Comparison of ENCODE assay signal across 2 cellular contexts in the genomic region with DNA sequence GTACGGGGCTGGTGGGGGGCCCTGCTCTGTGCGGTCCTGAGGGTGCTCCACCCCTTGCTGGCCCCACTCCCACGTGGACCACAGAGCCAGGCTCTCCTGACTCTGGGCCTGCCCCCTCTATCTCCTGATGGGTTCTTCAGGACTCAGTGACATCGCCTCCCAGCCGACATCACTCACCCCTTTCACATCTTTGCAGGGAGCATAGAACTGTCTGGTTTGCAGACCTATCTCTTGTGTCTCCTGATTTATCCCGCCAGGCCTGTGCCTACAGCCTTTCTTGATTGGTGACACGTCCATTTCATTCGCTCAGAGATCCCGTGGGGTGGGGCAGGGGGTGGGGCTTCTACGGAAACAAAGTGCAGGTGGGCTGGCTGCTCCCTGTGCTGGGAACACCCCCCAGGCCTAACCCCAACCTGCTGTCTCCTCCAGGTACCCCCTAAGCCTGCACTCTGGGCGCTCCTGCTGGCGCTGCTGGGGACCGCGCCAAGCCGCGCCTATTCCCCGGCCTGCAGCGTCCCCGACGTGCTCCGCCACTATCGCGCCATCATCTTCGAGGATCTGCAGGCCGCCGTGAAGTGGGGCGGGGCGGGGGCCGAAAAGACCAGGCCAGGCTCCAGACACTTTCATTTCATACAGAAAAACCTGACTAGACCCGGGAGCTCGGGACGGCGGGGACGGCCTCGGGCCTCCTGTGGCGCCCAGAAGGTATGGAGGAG.
A peak's percentile ranks its signal among the peaks of the same experiment; 100 is the strongest.
TF ChIP-seq lines count a peak whose summit lies in the region.

No MANE protein-coding gene starts in this region.

TF ChIP-seq in HEK293, 187 proteins besides CTCF, POLR2A, EP300 and RAD21 (continues in another document):
- TF ChIP-seq, protein P1, sequence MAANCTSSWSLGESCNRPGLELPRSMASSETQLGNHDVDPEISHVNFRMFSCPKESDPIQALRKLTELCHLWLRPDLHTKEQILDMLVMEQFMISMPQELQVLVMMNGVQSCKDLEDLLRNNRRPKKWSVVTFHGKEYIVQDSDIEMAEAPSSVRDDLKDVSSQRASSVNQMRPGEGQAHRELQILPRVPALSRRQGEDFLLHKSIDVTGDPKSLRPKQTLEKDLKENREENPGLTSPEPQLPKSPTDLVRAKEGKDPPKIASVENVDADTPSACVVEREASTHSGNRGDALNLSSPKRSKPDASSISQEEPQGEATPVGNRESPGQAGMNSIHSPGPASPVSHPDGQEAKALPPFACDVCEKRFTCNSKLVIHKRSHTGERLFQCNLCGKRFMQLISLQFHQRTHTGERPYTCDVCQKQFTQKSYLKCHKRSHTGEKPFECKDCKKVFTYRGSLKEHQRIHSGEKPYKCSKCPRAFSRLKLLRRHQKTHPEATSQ (tag by site-specific recombination; IDR thresholded peaks at IDR 0.05) = no peak
- TF ChIP-seq, protein P2, sequence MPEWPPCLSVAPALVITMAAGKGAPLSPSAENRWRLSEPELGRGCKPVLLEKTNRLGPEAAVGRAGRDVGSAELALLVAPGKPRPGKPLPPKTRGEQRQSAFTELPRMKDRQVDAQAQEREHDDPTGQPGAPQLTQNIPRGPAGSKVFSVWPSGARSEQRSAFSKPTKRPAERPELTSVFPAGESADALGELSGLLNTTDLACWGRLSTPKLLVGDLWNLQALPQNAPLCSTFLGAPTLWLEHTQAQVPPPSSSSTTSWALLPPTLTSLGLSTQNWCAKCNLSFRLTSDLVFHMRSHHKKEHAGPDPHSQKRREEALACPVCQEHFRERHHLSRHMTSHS (tag by site-specific recombination; IDR thresholded peaks at IDR 0.05) = no peak
- TF ChIP-seq ZNF792 (tag by site-specific recombination; IDR thresholded peaks at IDR 0.05) = no peak
- no peak for TF ChIP-seq ZNF585B (tag by site-specific recombination; IDR thresholded peaks at IDR 0.05)
- TF ChIP-seq, protein P3, sequence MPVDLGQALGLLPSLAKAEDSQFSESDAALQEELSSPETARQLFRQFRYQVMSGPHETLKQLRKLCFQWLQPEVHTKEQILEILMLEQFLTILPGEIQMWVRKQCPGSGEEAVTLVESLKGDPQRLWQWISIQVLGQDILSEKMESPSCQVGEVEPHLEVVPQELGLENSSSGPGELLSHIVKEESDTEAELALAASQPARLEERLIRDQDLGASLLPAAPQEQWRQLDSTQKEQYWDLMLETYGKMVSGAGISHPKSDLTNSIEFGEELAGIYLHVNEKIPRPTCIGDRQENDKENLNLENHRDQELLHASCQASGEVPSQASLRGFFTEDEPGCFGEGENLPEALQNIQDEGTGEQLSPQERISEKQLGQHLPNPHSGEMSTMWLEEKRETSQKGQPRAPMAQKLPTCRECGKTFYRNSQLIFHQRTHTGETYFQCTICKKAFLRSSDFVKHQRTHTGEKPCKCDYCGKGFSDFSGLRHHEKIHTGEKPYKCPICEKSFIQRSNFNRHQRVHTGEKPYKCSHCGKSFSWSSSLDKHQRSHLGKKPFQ (tag by site-specific recombination; IDR thresholded peaks at IDR 0.05) = no peak
- TF ChIP-seq, protein P4, sequence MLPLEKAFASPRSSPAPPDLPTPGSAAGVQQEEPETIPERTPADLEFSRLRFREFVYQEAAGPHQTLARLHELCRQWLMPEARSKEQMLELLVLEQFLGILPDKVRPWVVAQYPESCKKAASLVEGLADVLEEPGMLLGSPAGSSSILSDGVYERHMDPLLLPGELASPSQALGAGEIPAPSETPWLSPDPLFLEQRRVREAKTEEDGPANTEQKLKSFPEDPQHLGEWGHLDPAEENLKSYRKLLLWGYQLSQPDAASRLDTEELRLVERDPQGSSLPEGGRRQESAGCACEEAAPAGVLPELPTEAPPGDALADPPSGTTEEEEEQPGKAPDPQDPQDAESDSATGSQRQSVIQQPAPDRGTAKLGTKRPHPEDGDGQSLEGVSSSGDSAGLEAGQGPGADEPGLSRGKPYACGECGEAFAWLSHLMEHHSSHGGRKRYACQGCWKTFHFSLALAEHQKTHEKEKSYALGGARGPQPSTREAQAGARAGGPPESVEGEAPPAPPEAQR (tag by site-specific recombination; IDR thresholded peaks at IDR 0.05) = no peak
- peak; percentile 67 for TF ChIP-seq ZBTB17 (tag by site-specific recombination; IDR thresholded peaks at IDR 0.05)
- TF ChIP-seq YY2 (tag by site-specific recombination; IDR thresholded peaks at IDR 0.05) = no peak
- TF ChIP-seq KLF1 (tag by site-specific recombination; IDR thresholded peaks at IDR 0.05) = peak; percentile 30; the same call in 1 of the 2 replicates
- TF ChIP-seq ZNF292 (tag by site-specific recombination; IDR thresholded peaks at IDR 0.05; ENCODE audit: borderline replicate concordance, low read depth) = no peak
- TF ChIP-seq, protein P5, sequence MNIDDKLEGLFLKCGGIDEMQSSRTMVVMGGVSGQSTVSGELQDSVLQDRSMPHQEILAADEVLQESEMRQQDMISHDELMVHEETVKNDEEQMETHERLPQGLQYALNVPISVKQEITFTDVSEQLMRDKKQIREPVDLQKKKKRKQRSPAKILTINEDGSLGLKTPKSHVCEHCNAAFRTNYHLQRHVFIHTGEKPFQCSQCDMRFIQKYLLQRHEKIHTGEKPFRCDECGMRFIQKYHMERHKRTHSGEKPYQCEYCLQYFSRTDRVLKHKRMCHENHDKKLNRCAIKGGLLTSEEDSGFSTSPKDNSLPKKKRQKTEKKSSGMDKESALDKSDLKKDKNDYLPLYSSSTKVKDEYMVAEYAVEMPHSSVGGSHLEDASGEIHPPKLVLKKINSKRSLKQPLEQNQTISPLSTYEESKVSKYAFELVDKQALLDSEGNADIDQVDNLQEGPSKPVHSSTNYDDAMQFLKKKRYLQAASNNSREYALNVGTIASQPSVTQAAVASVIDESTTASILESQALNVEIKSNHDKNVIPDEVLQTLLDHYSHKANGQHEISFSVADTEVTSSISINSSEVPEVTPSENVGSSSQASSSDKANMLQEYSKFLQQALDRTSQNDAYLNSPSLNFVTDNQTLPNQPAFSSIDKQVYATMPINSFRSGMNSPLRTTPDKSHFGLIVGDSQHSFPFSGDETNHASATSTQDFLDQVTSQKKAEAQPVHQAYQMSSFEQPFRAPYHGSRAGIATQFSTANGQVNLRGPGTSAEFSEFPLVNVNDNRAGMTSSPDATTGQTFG (tag by site-specific recombination; IDR thresholded peaks at IDR 0.05; ENCODE audit: borderline replicate concordance) = no peak
- TF ChIP-seq, protein P6, sequence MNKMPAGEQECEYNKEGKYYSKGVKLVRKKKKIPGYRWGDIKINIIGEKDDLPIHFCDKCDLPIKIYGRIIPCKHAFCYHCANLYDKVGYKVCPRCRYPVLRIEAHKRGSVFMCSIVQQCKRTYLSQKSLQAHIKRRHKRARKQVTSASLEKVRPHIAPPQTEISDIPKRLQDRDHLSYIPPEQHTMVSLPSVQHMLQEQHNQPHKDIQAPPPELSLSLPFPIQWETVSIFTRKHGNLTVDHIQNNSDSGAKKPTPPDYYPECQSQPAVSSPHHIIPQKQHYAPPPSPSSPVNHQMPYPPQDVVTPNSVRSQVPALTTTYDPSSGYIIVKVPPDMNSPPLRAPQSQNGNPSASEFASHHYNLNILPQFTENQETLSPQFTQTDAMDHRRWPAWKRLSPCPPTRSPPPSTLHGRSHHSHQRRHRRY (tag by site-specific recombination; IDR thresholded peaks at IDR 0.05) = no peak
- no peak for TF ChIP-seq ZNF121 (tag by site-specific recombination; IDR thresholded peaks at IDR 0.05)
- no peak for TF ChIP-seq ZNF433 (tag by site-specific recombination; IDR thresholded peaks at IDR 0.05; ENCODE audit: low read depth)
- peak; percentile 50 for TF ChIP-seq SP2 (tag by site-specific recombination; IDR thresholded peaks at IDR 0.05)
- TF ChIP-seq GLIS1 (tag by site-specific recombination; IDR thresholded peaks at IDR 0.05) = peak; percentile 52
- TF ChIP-seq IKZF3 (tag by site-specific recombination; IDR thresholded peaks at IDR 0.05) = no peak
- no peak for TF ChIP-seq ZNF660 (tag by site-specific recombination; IDR thresholded peaks at IDR 0.05)
- no peak for TF ChIP-seq ZNF830 (tag by site-specific recombination; IDR thresholded peaks at IDR 0.05; ENCODE audit: low read depth)
- TF ChIP-seq GLIS2 (tag by site-specific recombination; IDR thresholded peaks at IDR 0.05) = peak; percentile 71; the same call in 1 of the 2 replicates

TF ChIP-seq in WTC11, 78 proteins besides CTCF, POLR2A, EP300 and RAD21 (continued from another document):
- TF ChIP-seq, protein P7, sequence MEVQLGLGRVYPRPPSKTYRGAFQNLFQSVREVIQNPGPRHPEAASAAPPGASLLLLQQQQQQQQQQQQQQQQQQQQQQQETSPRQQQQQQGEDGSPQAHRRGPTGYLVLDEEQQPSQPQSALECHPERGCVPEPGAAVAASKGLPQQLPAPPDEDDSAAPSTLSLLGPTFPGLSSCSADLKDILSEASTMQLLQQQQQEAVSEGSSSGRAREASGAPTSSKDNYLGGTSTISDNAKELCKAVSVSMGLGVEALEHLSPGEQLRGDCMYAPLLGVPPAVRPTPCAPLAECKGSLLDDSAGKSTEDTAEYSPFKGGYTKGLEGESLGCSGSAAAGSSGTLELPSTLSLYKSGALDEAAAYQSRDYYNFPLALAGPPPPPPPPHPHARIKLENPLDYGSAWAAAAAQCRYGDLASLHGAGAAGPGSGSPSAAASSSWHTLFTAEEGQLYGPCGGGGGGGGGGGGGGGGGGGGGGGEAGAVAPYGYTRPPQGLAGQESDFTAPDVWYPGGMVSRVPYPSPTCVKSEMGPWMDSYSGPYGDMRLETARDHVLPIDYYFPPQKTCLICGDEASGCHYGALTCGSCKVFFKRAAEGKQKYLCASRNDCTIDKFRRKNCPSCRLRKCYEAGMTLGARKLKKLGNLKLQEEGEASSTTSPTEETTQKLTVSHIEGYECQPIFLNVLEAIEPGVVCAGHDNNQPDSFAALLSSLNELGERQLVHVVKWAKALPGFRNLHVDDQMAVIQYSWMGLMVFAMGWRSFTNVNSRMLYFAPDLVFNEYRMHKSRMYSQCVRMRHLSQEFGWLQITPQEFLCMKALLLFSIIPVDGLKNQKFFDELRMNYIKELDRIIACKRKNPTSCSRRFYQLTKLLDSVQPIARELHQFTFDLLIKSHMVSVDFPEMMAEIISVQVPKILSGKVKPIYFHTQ (CRISPR knock-in tag; IDR thresholded peaks at IDR 0.05) = no peak
- TF ChIP-seq, protein P8, sequence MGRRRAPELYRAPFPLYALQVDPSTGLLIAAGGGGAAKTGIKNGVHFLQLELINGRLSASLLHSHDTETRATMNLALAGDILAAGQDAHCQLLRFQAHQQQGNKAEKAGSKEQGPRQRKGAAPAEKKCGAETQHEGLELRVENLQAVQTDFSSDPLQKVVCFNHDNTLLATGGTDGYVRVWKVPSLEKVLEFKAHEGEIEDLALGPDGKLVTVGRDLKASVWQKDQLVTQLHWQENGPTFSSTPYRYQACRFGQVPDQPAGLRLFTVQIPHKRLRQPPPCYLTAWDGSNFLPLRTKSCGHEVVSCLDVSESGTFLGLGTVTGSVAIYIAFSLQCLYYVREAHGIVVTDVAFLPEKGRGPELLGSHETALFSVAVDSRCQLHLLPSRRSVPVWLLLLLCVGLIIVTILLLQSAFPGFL (CRISPR knock-in tag; IDR thresholded peaks at IDR 0.05; ENCODE audit: borderline replicate concordance) = no peak
- TF ChIP-seq, protein P9, sequence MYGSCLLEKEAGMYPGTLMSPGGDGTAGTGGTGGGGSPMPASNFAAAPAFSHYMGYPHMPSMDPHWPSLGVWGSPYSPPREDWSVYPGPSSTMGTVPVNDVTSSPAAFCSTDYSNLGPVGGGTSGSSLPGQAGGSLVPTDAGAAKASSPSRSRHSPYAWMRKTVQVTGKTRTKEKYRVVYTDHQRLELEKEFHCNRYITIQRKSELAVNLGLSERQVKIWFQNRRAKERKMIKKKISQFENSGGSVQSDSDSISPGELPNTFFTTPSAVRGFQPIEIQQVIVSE (CRISPR knock-in tag; IDR thresholded peaks at IDR 0.05; ENCODE audit: borderline replicate concordance) = no peak
- TF ChIP-seq, protein P10, sequence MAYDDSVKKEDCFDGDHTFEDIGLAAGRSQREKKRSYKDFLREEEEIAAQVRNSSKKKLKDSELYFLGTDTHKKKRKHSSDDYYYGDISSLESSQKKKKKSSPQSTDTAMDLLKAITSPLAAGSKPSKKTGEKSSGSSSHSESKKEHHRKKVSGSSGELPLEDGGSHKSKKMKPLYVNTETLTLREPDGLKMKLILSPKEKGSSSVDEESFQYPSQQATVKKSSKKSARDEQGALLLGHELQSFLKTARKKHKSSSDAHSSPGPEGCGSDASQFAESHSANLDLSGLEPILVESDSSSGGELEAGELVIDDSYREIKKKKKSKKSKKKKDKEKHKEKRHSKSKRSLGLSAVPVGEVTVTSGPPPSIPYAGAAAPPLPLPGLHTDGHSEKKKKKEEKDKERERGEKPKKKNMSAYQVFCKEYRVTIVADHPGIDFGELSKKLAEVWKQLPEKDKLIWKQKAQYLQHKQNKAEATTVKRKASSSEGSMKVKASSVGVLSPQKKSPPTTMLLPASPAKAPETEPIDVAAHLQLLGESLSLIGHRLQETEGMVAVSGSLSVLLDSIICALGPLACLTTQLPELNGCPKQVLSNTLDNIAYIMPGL (CRISPR knock-in tag; IDR thresholded peaks at IDR 0.05) = no peak; the same call in 1 of the 2 replicates
- TF ChIP-seq, protein P11, sequence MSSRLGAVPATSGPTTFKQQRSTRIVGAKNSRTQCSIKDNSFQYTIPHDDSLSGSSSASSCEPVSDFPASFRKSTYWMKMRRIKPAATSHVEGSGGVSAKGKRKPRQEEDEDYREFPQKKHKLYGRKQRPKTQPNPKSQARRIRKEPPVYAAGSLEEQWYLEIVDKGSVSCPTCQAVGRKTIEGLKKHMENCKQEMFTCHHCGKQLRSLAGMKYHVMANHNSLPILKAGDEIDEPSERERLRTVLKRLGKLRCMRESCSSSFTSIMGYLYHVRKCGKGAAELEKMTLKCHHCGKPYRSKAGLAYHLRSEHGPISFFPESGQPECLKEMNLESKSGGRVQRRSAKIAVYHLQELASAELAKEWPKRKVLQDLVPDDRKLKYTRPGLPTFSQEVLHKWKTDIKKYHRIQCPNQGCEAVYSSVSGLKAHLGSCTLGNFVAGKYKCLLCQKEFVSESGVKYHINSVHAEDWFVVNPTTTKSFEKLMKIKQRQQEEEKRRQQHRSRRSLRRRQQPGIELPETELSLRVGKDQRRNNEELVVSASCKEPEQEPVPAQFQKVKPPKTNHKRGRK (CRISPR knock-in tag; IDR thresholded peaks at IDR 0.05; ENCODE audit: borderline replicate concordance) = no peak
- TF ChIP-seq, protein P12, sequence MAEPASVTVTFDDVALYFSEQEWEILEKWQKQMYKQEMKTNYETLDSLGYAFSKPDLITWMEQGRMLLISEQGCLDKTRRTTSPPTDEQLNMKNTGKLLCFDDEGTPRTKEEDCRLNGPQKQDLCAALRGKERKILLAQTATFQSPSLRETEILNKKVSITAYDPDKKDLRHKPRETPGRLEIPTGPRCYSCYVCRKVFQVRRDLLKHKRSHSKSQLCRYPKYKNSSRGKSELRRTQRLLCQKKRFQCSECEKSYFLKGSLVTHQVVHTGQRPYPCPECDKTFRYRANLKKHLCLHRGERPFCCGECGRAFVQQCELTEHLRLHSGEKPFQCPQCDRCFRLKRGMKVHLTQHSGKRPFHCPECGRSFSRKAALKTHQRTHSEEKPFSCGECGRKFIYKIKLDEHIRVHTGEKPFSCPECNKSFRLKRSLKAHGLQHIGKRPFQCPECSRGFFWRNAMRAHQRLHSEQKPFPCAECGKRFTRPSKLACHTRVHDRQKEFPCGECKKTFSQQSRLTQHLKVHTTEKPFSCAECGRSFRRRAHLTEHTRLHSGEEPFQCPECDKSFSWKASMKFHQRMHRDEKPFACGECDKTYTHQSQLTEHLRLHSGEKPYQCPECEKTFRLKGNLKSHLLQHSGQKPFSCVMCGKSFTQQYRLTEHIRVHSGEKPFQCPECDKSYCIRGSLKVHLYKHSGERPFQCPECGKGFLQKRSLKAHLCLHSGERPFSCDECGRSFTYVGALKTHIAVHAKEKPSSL (CRISPR knock-in tag; conservative IDR thresholded peaks at IDR 0.05) = no peak
- TF ChIP-seq, protein P13, sequence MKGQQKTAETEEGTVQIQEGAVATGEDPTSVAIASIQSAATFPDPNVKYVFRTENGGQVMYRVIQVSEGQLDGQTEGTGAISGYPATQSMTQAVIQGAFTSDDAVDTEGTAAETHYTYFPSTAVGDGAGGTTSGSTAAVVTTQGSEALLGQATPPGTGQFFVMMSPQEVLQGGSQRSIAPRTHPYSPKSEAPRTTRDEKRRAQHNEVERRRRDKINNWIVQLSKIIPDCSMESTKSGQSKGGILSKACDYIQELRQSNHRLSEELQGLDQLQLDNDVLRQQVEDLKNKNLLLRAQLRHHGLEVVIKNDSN (CRISPR knock-in tag; IDR thresholded peaks at IDR 0.05) = no peak
- TF ChIP-seq NR3C1 (CRISPR knock-in tag; conservative IDR thresholded peaks at IDR 0.05; ENCODE audit: low read depth) (no peak), ESRRA (CRISPR knock-in tag; IDR thresholded peaks at IDR 0.05; ENCODE audit: borderline replicate concordance) (no peak), NR1H2 (CRISPR knock-in tag; IDR thresholded peaks at IDR 0.05) (no peak)
